In genomic region chr13:36357692-36358091, GRCh38 we compare ENCODE assay signal across 18 cellular contexts. TPM values are rescaled to one million over a fixed set of nuclear protein-coding genes. Genes with fewer than 3 reads are reported as not detected.
A peak's percentile ranks its signal among the peaks of the same experiment; 100 is the strongest.
DNase-seq lines count a peak whose midpoint lies in the region; ATAC-seq and TF ChIP-seq lines count a peak whose summit lies in the region.
"Had no signal": no experiment of that assay in that cellular context is flagged by ENCODE, and none has a peak within 500 bp of the region (broad histone marks: within the 10 kb centered on the region; RNA-seq: fewer than 3 reads in every experiment).

No MANE protein-coding gene starts in this region.

- no peaks in the 10 kb centered on the region for H3K9me3 Mint-ChIP-seq in activated CD4-positive, alpha-beta memory T cell treated with anti-CD3 and anti-CD28 coated beads for 36 hours
- H3K9me3 Mint-ChIP-seq: T-cell had no signal

- H3K27me3 ChIP-seq in right cardiac atrium (ENCODE audit: control insufficient read depth, insufficient read depth) (no peaks in the 10 kb centered on the region), sigmoid colon (no peaks in the 10 kb centered on the region)
- H3K27me3 ChIP-seq: ascending aorta, Peyer's patch had no signal

- TF ChIP-seq POLR2A in sigmoid colon (IDR thresholded peaks at IDR 0.05), result no peak

- peak; percentile 35 to 74 for ATAC-seq in right cardiac atrium
- no peak for ATAC-seq in GM18870 (IDR thresholded peaks at IDR 0.05; ENCODE audit: unreplicated experiment)
- ATAC-seq: HCT116, T-cell had no signal

- no peak overlapping the region for H3K4me3 ChIP-seq in astrocyte of the cerebellum (ENCODE audit: low read depth, low read length)
- H3K4me3 ChIP-seq in right cardiac atrium (ENCODE audit: low read length), result no peak overlapping the region
- H3K4me3 ChIP-seq in sigmoid colon, result no peak overlapping the region
- H3K4me3 ChIP-seq: Peyer's patch had no signal

- 43% methylated on average over 3 of the region's 3 CpGs for WGBS in right cardiac atrium
- WGBS in sigmoid colon, 2 donors, result 72 to 78% methylated on average over 3 of the region's 3 CpGs

- intact Hi-C loops in right cardiac atrium (cut with DNase I), result no loop called here
- intact Hi-C loops in sigmoid colon (cut with DNase I), result no loop called here
- intact Hi-C loops in activated CD4-positive, alpha-beta memory T cell treated with anti-CD3 and anti-CD28 coated beads for 36 hours (cut with micrococcal nuclease), result no loop called here

- POLR2A ChIA-PET in activated CD4-positive, alpha-beta memory T cell treated with anti-CD3 and anti-CD28 coated beads for 36 hours (lab: Charles Lee), result no interaction called here

- CTCF ChIA-PET in activated CD4-positive, alpha-beta memory T cell treated with anti-CD3 and anti-CD28 coated beads for 36 hours (lab: Charles Lee), result interaction anchor here (0.7 to 1.6 kb wide), 2 partner anchors 11 to 589 kb away, joined by 4 read pairs; no protein-coding TSS in a partner anchor

- no peaks in the 10 kb centered on the region for H3K36me3 ChIP-seq in sigmoid colon
- H3K36me3 ChIP-seq: ascending aorta, Peyer's patch had no signal

- H3K27ac ChIP-seq in C4-2B, result peak overlapping the region; percentile 85; the same call in 1 of the 2 replicates
- H3K27ac ChIP-seq in right cardiac atrium (ENCODE audit: low read length), result no peak overlapping the region
- peak overlapping the region; percentile 23 to 68 (median 62) for H3K27ac ChIP-seq in sigmoid colon
- H3K27ac ChIP-seq: ascending aorta, Peyer's patch, VCaP had no signal

- DNase-seq in astrocyte of the cerebellum (ENCODE audit: low read depth) (peak; percentile 68), right cardiac atrium (peak in 2 of 3 donors; percentile 43 to 87), sigmoid colon (peak; percentile 78), SKM-1 treated with dmso at 0.1 percent for 144 hours (lab: John Stamatoyannopoulos, UW; ENCODE audit: unreplicated experiment) (no peak), NCI-H748 treated with DMSO at 0.1 percent for 48 hours (lab: John Stamatoyannopoulos, UW) (no peak)
- no peak for DNase-seq in activated CD4-positive, alpha-beta memory T cell treated with anti-CD3 and anti-CD28 coated beads for 36 hours
- DNase-seq: activated CD8-positive, alpha-beta memory T cell treated with anti-CD3 and anti-CD28 coated beads for 24 hours; activated effector memory CD4-positive, alpha-beta T cell treated with Interleukin-2 at 50 U/mL for 16 hours; Calu3; NCI-H2081; NCI-H526; Peyer's patch; T-cell had no signal

- peaks cover 2% of the 10 kb centered on the region for H3K27me3 Mint-ChIP-seq in activated CD4-positive, alpha-beta memory T cell treated with anti-CD3 and anti-CD28 coated beads for 36 hours

- TF ChIP-seq CTCF in C4-2B (conservative IDR thresholded peaks at IDR 0.05) (no peak), astrocyte of the cerebellum (IDR thresholded peaks at IDR 0.05; ENCODE audit: low read depth, low read length, missing control alignments) (no peak), sigmoid colon (IDR thresholded peaks at IDR 0.05) (no peak)

- no peak overlapping the region for H3K27ac Mint-ChIP-seq in activated CD4-positive, alpha-beta memory T cell treated with anti-CD3 and anti-CD28 coated beads for 36 hours
- H3K27ac Mint-ChIP-seq: T-cell had no signal

- H3K36me3 Mint-ChIP-seq in activated CD4-positive, alpha-beta memory T cell treated with anti-CD3 and anti-CD28 coated beads for 36 hours, result no peaks in the 10 kb centered on the region
- H3K36me3 Mint-ChIP-seq: T-cell had no signal

- no peaks in the 10 kb centered on the region for H3K4me1 Mint-ChIP-seq in activated CD4-positive, alpha-beta memory T cell treated with anti-CD3 and anti-CD28 coated beads for 36 hours (ENCODE audit: low read depth)
- H3K4me1 Mint-ChIP-seq: T-cell had no signal

- no peak overlapping the region for H3K4me3 Mint-ChIP-seq in activated CD4-positive, alpha-beta memory T cell treated with anti-CD3 and anti-CD28 coated beads for 36 hours
- H3K4me3 Mint-ChIP-seq: T-cell had no signal

- H3K4me1 ChIP-seq in right cardiac atrium (ENCODE audit: control insufficient read depth, insufficient read depth, low read length) (peaks cover 3% of the 10 kb centered on the region), sigmoid colon (peaks cover 0 to 40% (median 27%) of the 10 kb centered on the region in 4 donors)
- H3K4me1 ChIP-seq: Peyer's patch had no signal

- H3K9me3 ChIP-seq in right cardiac atrium (ENCODE audit: control insufficient read depth, low read length) (no peaks in the 10 kb centered on the region), sigmoid colon (no peaks in the 10 kb centered on the region)
- H3K9me3 ChIP-seq: ascending aorta, Peyer's patch had no signal

- in situ Hi-C loops in astrocyte of the cerebellum (cut with HindIII; ENCODE audit: low sequenced_read_pairs), result no loop called here

- no peak for TF ChIP-seq EP300 in sigmoid colon (IDR thresholded peaks at IDR 0.05)

RNA-seq across cellular contexts. Expression of gene SPART, which starts 11.5 kb away (rescaled TPM):
- 10 to 100 TPM; 41.9 to 61.4 (median 52.5) TPM for total RNA-seq in right cardiac atrium
- polyA plus RNA-seq in right cardiac atrium, result 24.6 TPM
- 10 to 100 TPM; 83.2 to 99.9 (median 90.9) TPM for total RNA-seq in sigmoid colon
- 10 to 100 TPM in 2 of 3 donors, 1 to 10 TPM in 1; 4.6 to 13.8 (median 10.1) TPM for polyA plus RNA-seq in sigmoid colon
- total RNA-seq in activated CD4-positive, alpha-beta memory T cell treated with anti-CD3 and anti-CD28 coated beads for 36 hours, result 10 to 100 TPM; 22.4 to 22.5 TPM
- total RNA-seq: Calu3 had no signal

Comparison
In these comparisons a context has a peak if more than half of its experiments do, and no peak if none do; other contexts are left out.
1. DNase-seq: peak in astrocyte of the cerebellum (single experiment), right cardiac atrium (2 of 3) and sigmoid colon (single experiment); none in SKM-1 treated with dmso at 0.1 percent for 144 hours (single experiment), activated CD4-positive, alpha-beta memory T cell treated with anti-CD3 and anti-CD28 coated beads for 36 hours (single experiment) and NCI-H748 treated with DMSO at 0.1 percent for 48 hours (single experiment).